Comparison of ENCODE assay signal across 8 cellular contexts in genomic region chr11:12914401-12914912, GRCh38.
DNase-seq lines count a peak whose midpoint lies in the region; ATAC-seq and TF ChIP-seq lines count a peak whose summit lies in the region.

No MANE protein-coding gene starts in this region.

- H3K4me1 Mint-ChIP-seq in stimulated activated naive B cell treated with anti-CD40 and anti-IgM and Interleukin-4, amounts not matched to agents 10 μg/mL and 1 μg/mL and 100 μg/mL, for 72 hours, result no peaks in the 10 kb centered on the region

- peaks cover 4 to 10% of the 10 kb centered on the region in 2 donors for H3K27me3 Mint-ChIP-seq in stimulated activated naive B cell treated with anti-CD40 and anti-IgM and Interleukin-4, amounts not matched to agents 10 μg/mL and 1 μg/mL and 100 μg/mL, for 72 hours

- peak; percentile 82 for ATAC-seq in GM19035 (IDR thresholded peaks at IDR 0.05; ENCODE audit: unreplicated experiment)
- peak; percentile 63 to 75 for ATAC-seq in stimulated activated naive B cell treated with anti-CD40 and anti-IgM and Interleukin-4, amounts not matched to agents 10 μg/mL and 1 μg/mL and 100 μg/mL, for 72 hours (replicated peaks)
- no peak for ATAC-seq in HG02852 (IDR thresholded peaks at IDR 0.05; ENCODE audit: unreplicated experiment)
- ATAC-seq in HG03469 (IDR thresholded peaks at IDR 0.05; ENCODE audit: unreplicated experiment), result no peak

- DNase-seq in AG09309 (ENCODE audit: low read depth), result peak; percentile 31
- DNase-seq in NCI-H460 (ENCODE audit: extremely low read depth, low read depth), result peak; percentile 7
- peak in 60 of 61 donors; percentile 18 to 91 (median 80) for DNase-seq in caudate nucleus (lab: John Stamatoyannopoulos, UW)
- DNase-seq in inferior parietal cortex (ENCODE audit: extremely low spot score), result peak; percentile 84
- no peak for DNase-seq in stimulated activated naive B cell treated with anti-CD40 and anti-IgM and Interleukin-4, amounts not matched to agents 10 μg/mL and 1 μg/mL and 100 μg/mL, for 72 hours

- H3K27ac ChIP-seq in caudate nucleus (ENCODE audit: low read depth, low read length), result peak overlapping the region; percentile 23

- H3K4me3 Mint-ChIP-seq in stimulated activated naive B cell treated with anti-CD40 and anti-IgM and Interleukin-4, amounts not matched to agents 10 μg/mL and 1 μg/mL and 100 μg/mL, for 72 hours, result no peak overlapping the region

- peak; percentile 83 for TF ChIP-seq CTCF in AG09309 (IDR thresholded peaks at IDR 0.05; ENCODE audit: control insufficient read depth, insufficient read depth, low read depth, low read length, missing control alignments)

- no peak overlapping the region for H3K4me3 ChIP-seq in AG09309 (ENCODE audit: control insufficient read depth, low read depth, low read length)

- H3K27ac Mint-ChIP-seq in stimulated activated naive B cell treated with anti-CD40 and anti-IgM and Interleukin-4, amounts not matched to agents 10 μg/mL and 1 μg/mL and 100 μg/mL, for 72 hours, result no peak overlapping the region

- H3K9me3 Mint-ChIP-seq in stimulated activated naive B cell treated with anti-CD40 and anti-IgM and Interleukin-4, amounts not matched to agents 10 μg/mL and 1 μg/mL and 100 μg/mL, for 72 hours, result no peaks in the 10 kb centered on the region

- no peaks in the 10 kb centered on the region for H3K36me3 Mint-ChIP-seq in stimulated activated naive B cell treated with anti-CD40 and anti-IgM and Interleukin-4, amounts not matched to agents 10 μg/mL and 1 μg/mL and 100 μg/mL, for 72 hours

Comparison
In these comparisons a context has a peak if more than half of its experiments do, and no peak if none do; other contexts are left out.
1. ATAC-seq: peak in GM19035 (single experiment) and stimulated activated naive B cell treated with anti-CD40 and anti-IgM and Interleukin-4, amounts not matched to agents 10 μg/mL and 1 μg/mL and 100 μg/mL, for 72 hours (2 of 2); none in HG02852 (single experiment) and HG03469 (single experiment).